In genomic region chr2:147989809-147990403, GRCh38 we compare ENCODE assay signal across 8 cellular contexts. TPM values are rescaled to one million over a fixed set of nuclear protein-coding genes. Genes with fewer than 3 reads are reported as not detected.
A peak's percentile ranks its signal among the peaks of the same experiment; 100 is the strongest.
DNase-seq lines count a peak whose midpoint lies in the region; ATAC-seq and TF ChIP-seq lines count a peak whose summit lies in the region.

No MANE protein-coding gene starts in this region.

- no peaks in the 10 kb centered on the region for H3K36me3 ChIP-seq in liver (ENCODE audit: control insufficient read depth in 4 of 4, insufficient read depth in 3 of 4, low read depth in 1 of 4, low read length in 3 of 4)

- no peak overlapping the region for H3K9ac ChIP-seq in liver (ENCODE audit: low read depth in 1 of 2, low read length in 2 of 2)

- peak; percentile 55 for TF ChIP-seq CTCF in cardiac fibroblast (IDR thresholded peaks at IDR 0.05; ENCODE audit: low read depth, low read length)
- TF ChIP-seq CTCF in liver (IDR thresholded peaks at IDR 0.05; ENCODE audit: low read depth, low read length, missing input control): peak; percentile 66

- H3K9me3 ChIP-seq in liver (ENCODE audit: control insufficient read depth in 4 of 4, low read length in 3 of 4): no peaks in the 10 kb centered on the region

- no peak overlapping the region for H3K27ac ChIP-seq in liver (ENCODE audit: low read depth in 1 of 2, low read length in 2 of 2)

- H3K4me3 ChIP-seq in cardiac fibroblast (replicated peaks in 1 of 2; ENCODE audit: low read depth in 2 of 2, low read length in 2 of 2) (no peak overlapping the region), liver (ENCODE audit: low read depth in 1 of 3, low read length in 3 of 3) (no peak overlapping the region)

- peak; percentile 94 to 95 for TF ChIP-seq RAD21 in liver (IDR thresholded peaks at IDR 0.05)

- 49% methylated on average over 4 of the region's 4 CpGs for WGBS in liver

- no peaks in the 10 kb centered on the region for H3K27me3 ChIP-seq in liver (ENCODE audit: control insufficient read depth in 4 of 4, insufficient read depth in 4 of 4, low read length in 3 of 4)

- ATAC-seq in GM18868 (IDR thresholded peaks at IDR 0.05; ENCODE audit: unreplicated experiment) (peak; percentile 89), HG03103 (IDR thresholded peaks at IDR 0.05; ENCODE audit: low read depth, unreplicated experiment) (peak; percentile 73), GM19023 (IDR thresholded peaks at IDR 0.05; ENCODE audit: unreplicated experiment) (no peak)

- DNase-seq in DMS114 treated with DMSO at 0.1 percent for 48 hours (lab: John Stamatoyannopoulos, UW; ENCODE audit: unreplicated experiment): peak; percentile 42
- peak; percentile 40 for DNase-seq in NCI-H748 (lab: John Stamatoyannopoulos, UW; ENCODE audit: unreplicated experiment)
- peak; percentile 75 to 78 for DNase-seq in cardiac fibroblast (ENCODE audit: low read depth in 2 of 2)
- no peak for DNase-seq in NCI-H510A treated with DMSO at 0.1 percent for 48 hours (lab: John Stamatoyannopoulos, UW)

- peaks cover 2 to 13% (median 3%) of the 10 kb centered on the region in 4 donors for H3K4me1 ChIP-seq in liver (ENCODE audit: control insufficient read depth in 4 of 4, insufficient read depth in 4 of 4, low read length in 3 of 4)

TF ChIP-seq in liver, 16 proteins besides CTCF, POLR2A, EP300 and RAD21:
- TF ChIP-seq FOXA2 (IDR thresholded peaks at IDR 0.05): no peak
- TF ChIP-seq JUND (IDR thresholded peaks at IDR 0.05): no peak
- TF ChIP-seq HNF4G (IDR thresholded peaks at IDR 0.05): no peak
- TF ChIP-seq HNF4A (conservative IDR thresholded peaks at IDR 0.05): no peak
- no peak for TF ChIP-seq ATF3 (IDR thresholded peaks at IDR 0.05)
- TF ChIP-seq YY1 (IDR thresholded peaks at IDR 0.05): no peak
- TF ChIP-seq TAF1 (conservative IDR thresholded peaks at IDR 0.05): no peak
- TF ChIP-seq, protein P1, sequence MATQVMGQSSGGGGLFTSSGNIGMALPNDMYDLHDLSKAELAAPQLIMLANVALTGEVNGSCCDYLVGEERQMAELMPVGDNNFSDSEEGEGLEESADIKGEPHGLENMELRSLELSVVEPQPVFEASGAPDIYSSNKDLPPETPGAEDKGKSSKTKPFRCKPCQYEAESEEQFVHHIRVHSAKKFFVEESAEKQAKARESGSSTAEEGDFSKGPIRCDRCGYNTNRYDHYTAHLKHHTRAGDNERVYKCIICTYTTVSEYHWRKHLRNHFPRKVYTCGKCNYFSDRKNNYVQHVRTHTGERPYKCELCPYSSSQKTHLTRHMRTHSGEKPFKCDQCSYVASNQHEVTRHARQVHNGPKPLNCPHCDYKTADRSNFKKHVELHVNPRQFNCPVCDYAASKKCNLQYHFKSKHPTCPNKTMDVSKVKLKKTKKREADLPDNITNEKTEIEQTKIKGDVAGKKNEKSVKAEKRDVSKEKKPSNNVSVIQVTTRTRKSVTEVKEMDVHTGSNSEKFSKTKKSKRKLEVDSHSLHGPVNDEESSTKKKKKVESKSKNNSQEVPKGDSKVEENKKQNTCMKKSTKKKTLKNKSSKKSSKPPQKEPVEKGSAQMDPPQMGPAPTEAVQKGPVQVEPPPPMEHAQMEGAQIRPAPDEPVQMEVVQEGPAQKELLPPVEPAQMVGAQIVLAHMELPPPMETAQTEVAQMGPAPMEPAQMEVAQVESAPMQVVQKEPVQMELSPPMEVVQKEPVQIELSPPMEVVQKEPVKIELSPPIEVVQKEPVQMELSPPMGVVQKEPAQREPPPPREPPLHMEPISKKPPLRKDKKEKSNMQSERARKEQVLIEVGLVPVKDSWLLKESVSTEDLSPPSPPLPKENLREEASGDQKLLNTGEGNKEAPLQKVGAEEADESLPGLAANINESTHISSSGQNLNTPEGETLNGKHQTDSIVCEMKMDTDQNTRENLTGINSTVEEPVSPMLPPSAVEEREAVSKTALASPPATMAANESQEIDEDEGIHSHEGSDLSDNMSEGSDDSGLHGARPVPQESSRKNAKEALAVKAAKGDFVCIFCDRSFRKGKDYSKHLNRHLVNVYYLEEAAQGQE (IDR thresholded peaks at IDR 0.05): no peak
- no peak for TF ChIP-seq SP1 (IDR thresholded peaks at IDR 0.05)
- no peak for TF ChIP-seq NR2F2 (IDR thresholded peaks at IDR 0.05)
- no peak for TF ChIP-seq FOXA1 (IDR thresholded peaks at IDR 0.05)

RNA-seq across cellular contexts. Expression of gene ORC4, which starts 30.6 kb away (rescaled TPM):
- 10 to 100 TPM; 28.1 to 50.2 TPM for total RNA-seq in liver
- polyA plus RNA-seq in liver: 10 to 100 TPM in 1 of 2 donors, 1 to 10 TPM in 1; 9.7 to 18.5 TPM

RNA-seq across cellular contexts. Expression of gene MBD5, which starts 31.0 kb away (rescaled TPM):
- total RNA-seq in liver: 10 to 100 TPM; 13.3 to 15.9 TPM
- polyA plus RNA-seq in liver: 1 to 10 TPM; 2.0 to 5.8 TPM
